In genomic region chr13:24887759-24888158, GRCh38 we compare ENCODE assay signal across 24 cellular contexts.
DNase-seq lines count a peak whose midpoint lies in the region; ATAC-seq and TF ChIP-seq lines count a peak whose summit lies in the region.
"Had no signal": no experiment of that assay in that cellular context is flagged by ENCODE, and none has a peak within 500 bp of the region (broad histone marks: within the 10 kb centered on the region; RNA-seq: fewer than 3 reads in every experiment).

No MANE protein-coding gene starts in this region.

- H3K27ac ChIP-seq in sigmoid colon = no peak overlapping the region
- H3K27ac ChIP-seq: epithelial cell of prostate, hepatocyte, left lung, right lobe of liver had no signal

- no peaks in the 10 kb centered on the region for H3K9me3 Mint-ChIP-seq in stimulated activated memory B cell treated with anti-CD40 and anti-IgM and Interleukin-4, amounts not matched to agents 10 μg/mL and 1 μg/mL and 100 μg/mL, for 72 hours
- H3K9me3 Mint-ChIP-seq in HFFc6 = no peaks in the 10 kb centered on the region
- H3K9me3 Mint-ChIP-seq: activated CD4-positive, alpha-beta memory T cell treated with anti-CD3 and anti-CD28 coated beads for 36 hours; immature natural killer cell; naive thymus-derived CD4-positive, alpha-beta T cell had no signal

- ATAC-seq in GM18511 (IDR thresholded peaks at IDR 0.05; ENCODE audit: unreplicated experiment) = peak; percentile 85
- peak; percentile 62 for ATAC-seq in GM21576 (IDR thresholded peaks at IDR 0.05; ENCODE audit: unreplicated experiment)
- ATAC-seq in HG03066 (IDR thresholded peaks at IDR 0.05; ENCODE audit: low read depth, unreplicated experiment) = peak; percentile 52
- ATAC-seq in stimulated activated memory B cell treated with anti-CD40 and anti-IgM and Interleukin-4, amounts not matched to agents 10 μg/mL and 1 μg/mL and 100 μg/mL, for 72 hours = peak; percentile 87
- ATAC-seq: left lung; naive thymus-derived CD4-positive, alpha-beta T cell; right lobe of liver had no signal

- intact Hi-C loops in sigmoid colon (cut with DNase I) = no loop called here

- no peak for TF ChIP-seq POLR2A in sigmoid colon (IDR thresholded peaks at IDR 0.05)

- H3K9me3 ChIP-seq in sigmoid colon = no peaks in the 10 kb centered on the region
- H3K9me3 ChIP-seq: left lung, right lobe of liver had no signal

- peaks cover 34% of the 10 kb centered on the region for H3K4me1 Mint-ChIP-seq in stimulated activated memory B cell treated with anti-CD40 and anti-IgM and Interleukin-4, amounts not matched to agents 10 μg/mL and 1 μg/mL and 100 μg/mL, for 72 hours
- no peaks in the 10 kb centered on the region for H3K4me1 Mint-ChIP-seq in HFFc6 (ENCODE audit: low read depth)
- H3K4me1 Mint-ChIP-seq: immature natural killer cell had no signal

- no peaks in the 10 kb centered on the region for H3K27me3 ChIP-seq in sigmoid colon
- H3K27me3 ChIP-seq: hepatocyte, left lung, right lobe of liver had no signal

- TF ChIP-seq EP300 in sigmoid colon (IDR thresholded peaks at IDR 0.05) = no peak

- peaks cover 67% of the 10 kb centered on the region for H3K36me3 Mint-ChIP-seq in stimulated activated memory B cell treated with anti-CD40 and anti-IgM and Interleukin-4, amounts not matched to agents 10 μg/mL and 1 μg/mL and 100 μg/mL, for 72 hours
- H3K36me3 Mint-ChIP-seq in HFFc6 (ENCODE audit: low read depth) = no peaks in the 10 kb centered on the region; the same call in 1 of the 2 replicates

- H3K4me3 ChIP-seq in sigmoid colon = no peak overlapping the region
- H3K4me3 ChIP-seq: hepatocyte, left lung, right lobe of liver had no signal

- 92 to 97% methylated on average over 6 of the region's 6 CpGs for WGBS in sigmoid colon, 2 donors

- TF ChIP-seq CTCF in sigmoid colon (IDR thresholded peaks at IDR 0.05) (no peak), HFFc6 (IDR thresholded peaks at IDR 0.05) (no peak)

- no peaks in the 10 kb centered on the region for H3K4me1 ChIP-seq in sigmoid colon
- H3K4me1 ChIP-seq: left lung, right lobe of liver had no signal

- peaks cover 0 to 56% (median 10%) of the 10 kb centered on the region in 4 donors for H3K36me3 ChIP-seq in sigmoid colon
- H3K36me3 ChIP-seq: right lobe of liver had no signal

- no peak for DNase-seq in sigmoid colon
- DNase-seq in HFFc6 = no peak
- DNase-seq in NCI-H345 (lab: John Stamatoyannopoulos, UW) = no peak
- DNase-seq: activated CD4-positive, alpha-beta memory T cell treated with anti-CD3 and anti-CD28 coated beads for 36 hours; EL; foreskin fibroblast; immature natural killer cell; Karpas-422; left lung; naive thymus-derived CD4-positive, alpha-beta T cell; NCI-H1048; NCI-H187 treated with DMSO at 0.1 percent for 48 hours; NCI-H226; NCI-H82; right lobe of liver; stimulated activated CD8-positive, alpha-beta memory T cell treated with anti-CD3 and anti-CD28 coated beads, Interleukin-4, amount 100 ng/mL, for 48 hours; substantia nigra; T1000 had no signal

- no peaks in the 10 kb centered on the region for H3K27me3 Mint-ChIP-seq in stimulated activated memory B cell treated with anti-CD40 and anti-IgM and Interleukin-4, amounts not matched to agents 10 μg/mL and 1 μg/mL and 100 μg/mL, for 72 hours
- H3K27me3 Mint-ChIP-seq in HFFc6 (ENCODE audit: insufficient read depth) = no peaks in the 10 kb centered on the region
- H3K27me3 Mint-ChIP-seq: activated CD4-positive, alpha-beta memory T cell treated with anti-CD3 and anti-CD28 coated beads for 36 hours; naive thymus-derived CD4-positive, alpha-beta T cell had no signal

- no peak overlapping the region for H3K4me3 Mint-ChIP-seq in stimulated activated memory B cell treated with anti-CD40 and anti-IgM and Interleukin-4, amounts not matched to agents 10 μg/mL and 1 μg/mL and 100 μg/mL, for 72 hours
- no peak overlapping the region for H3K4me3 Mint-ChIP-seq in HFFc6
- H3K4me3 Mint-ChIP-seq: activated CD4-positive, alpha-beta memory T cell treated with anti-CD3 and anti-CD28 coated beads for 36 hours; immature natural killer cell; naive thymus-derived CD4-positive, alpha-beta T cell had no signal

- peak overlapping the region; percentile 10 for H3K27ac Mint-ChIP-seq in stimulated activated memory B cell treated with anti-CD40 and anti-IgM and Interleukin-4, amounts not matched to agents 10 μg/mL and 1 μg/mL and 100 μg/mL, for 72 hours
- no peak overlapping the region for H3K27ac Mint-ChIP-seq in HFFc6
- H3K27ac Mint-ChIP-seq: activated CD4-positive, alpha-beta memory T cell treated with anti-CD3 and anti-CD28 coated beads for 36 hours; immature natural killer cell; naive thymus-derived CD4-positive, alpha-beta T cell had no signal
